In genomic region chr20:9038791-9039190, GRCh38 we compare ENCODE assay signal across 28 cellular contexts. TPM values are rescaled to one million over a fixed set of nuclear protein-coding genes. Genes with fewer than 3 reads are reported as not detected.
"Had no signal": no experiment of that assay in that cellular context is flagged by ENCODE, and none has a peak within 500 bp of the region (broad histone marks: within the 10 kb centered on the region; RNA-seq: fewer than 3 reads in every experiment).

No MANE protein-coding gene starts in this region.

- H3K27me3 ChIP-seq: breast epithelium, colonic mucosa, esophagus muscularis mucosa, neutrophil, thyroid gland, upper lobe of right lung had no signal

- ATAC-seq: activated T-cell treated with anti-CD3 and anti-CD28 coated beads, Interleukin-2, amount 50 U/mL, for 4 hours; natural killer cell treated with Interleukin-12 subunit alpha and Interleukin-12 subunit beta and Interleukin-15 and Interleukin-18, amount 100 ng/mL, for 72 hours; right cardiac atrium; stimulated activated naive CD8-positive, alpha-beta T cell treated with anti-CD3 and anti-CD28 coated beads, Interleukin-15, Interleukin-2, amounts not matched to agents 100 U/mL and 50 U/mL, for 24 hours; upper lobe of right lung had no signal

- H3K9me3 Mint-ChIP-seq: activated naive CD8-positive, alpha-beta T cell treated with anti-CD3 and anti-CD28 coated beads for 36 hours; natural killer cell treated with Interleukin-12 subunit alpha and Interleukin-12 subunit beta and Interleukin-15 and Interleukin-18, amount 100 ng/mL, for 72 hours had no signal

- H3K27me3 Mint-ChIP-seq: activated naive CD8-positive, alpha-beta T cell treated with anti-CD3 and anti-CD28 coated beads for 36 hours; natural killer cell treated with Interleukin-12 subunit alpha and Interleukin-12 subunit beta and Interleukin-15 and Interleukin-18, amount 100 ng/mL, for 72 hours had no signal

- DNase-seq: activated CD4-positive, alpha-beta T cell treated with anti-CD3 and anti-CD28 coated beads for 4 hours; activated CD4-positive, alpha-beta T cell treated with anti-CD3 and anti-CD28 coated beads, Interleukin-2, amount 50 U/mL, for 48 hours; activated CD4-positive, CD25-positive, alpha-beta regulatory T cell; activated CD8-positive, alpha-beta memory T cell treated with anti-CD3 and anti-CD28 coated beads, Interleukin-2, amount 50 U/mL, for 48 hours; activated naive CD4-positive, alpha-beta T cell; activated naive CD8-positive, alpha-beta T cell treated with anti-CD3 and anti-CD28 coated beads for 36 hours; activated T-cell treated with anti-CD3 and anti-CD28 coated beads, Interleukin-2, amount 50 U/mL, for 4 hours; colonic mucosa; dorsolateral prefrontal cortex; foreskin melanocyte; glutamatergic neuron; hippocampal formation; right cardiac atrium; stimulated activated CD4-positive, alpha-beta T cell treated with anti-CD3 and anti-CD28 coated beads, Interleukin-12 subunit alpha, Interleukin-12 subunit beta, amount 100 ng/mL, for 4 hours; stimulated activated CD4-positive, alpha-beta T cell treated with anti-CD3 and anti-CD28 coated beads, Interleukin-4, amount 100 ng/mL, for 4 hours; stimulated activated naive CD8-positive, alpha-beta T cell treated with anti-CD3 and anti-CD28 coated beads, Interleukin-15, Interleukin-2, amounts not matched to agents 100 U/mL and 50 U/mL, for 24 hours; substantia nigra; T1000; thyroid gland; upper lobe of right lung had no signal

- H3K27ac Mint-ChIP-seq: activated naive CD8-positive, alpha-beta T cell treated with anti-CD3 and anti-CD28 coated beads for 36 hours; activated T-helper 2 cell treated with anti-CD3 and anti-CD28 coated beads, Interferon-gamma antibody, Interleukin-2, Interleukin-4, amounts not matched to agents 10 μg/mL and 5 μg/mL and 100 μg/mL, durations not matched to agents 14 hours and 24 hours and 36 hours; natural killer cell treated with Interleukin-12 subunit alpha and Interleukin-12 subunit beta and Interleukin-15 and Interleukin-18, amount 100 ng/mL, for 72 hours; T-helper 1 cell treated with Interleukin-12 subunit alpha and Interleukin-12 subunit beta and Interleukin-4 antibody, amounts not matched to agents 30 μg/mL and 1 μg/mL, for 36 hours had no signal

- H3K27ac ChIP-seq: breast epithelium, colonic mucosa, dorsolateral prefrontal cortex, esophagus muscularis mucosa, neutrophil, parathyroid adenoma, thyroid gland, upper lobe of right lung had no signal

- H3K9me3 ChIP-seq: breast epithelium, colonic mucosa, esophagus muscularis mucosa, neutrophil, thyroid gland, upper lobe of right lung had no signal

- H3K4me3 Mint-ChIP-seq: activated naive CD8-positive, alpha-beta T cell treated with anti-CD3 and anti-CD28 coated beads for 36 hours; activated T-cell treated with anti-CD3 and anti-CD28 coated beads, Interleukin-2, amount 50 U/mL, for 4 hours; natural killer cell treated with Interleukin-12 subunit alpha and Interleukin-12 subunit beta and Interleukin-15 and Interleukin-18, amount 100 ng/mL, for 72 hours; T-helper 1 cell treated with Interleukin-12 subunit alpha and Interleukin-12 subunit beta and Interleukin-4 antibody, amounts not matched to agents 30 μg/mL and 1 μg/mL, for 36 hours had no signal

- H3K4me1 Mint-ChIP-seq: activated naive CD8-positive, alpha-beta T cell treated with anti-CD3 and anti-CD28 coated beads for 36 hours had no signal

- H3K36me3 ChIP-seq: breast epithelium, colonic mucosa, esophagus muscularis mucosa, neutrophil, thyroid gland, upper lobe of right lung had no signal

- H3K36me3 Mint-ChIP-seq: activated naive CD8-positive, alpha-beta T cell treated with anti-CD3 and anti-CD28 coated beads for 36 hours; natural killer cell treated with Interleukin-12 subunit alpha and Interleukin-12 subunit beta and Interleukin-15 and Interleukin-18, amount 100 ng/mL, for 72 hours had no signal

- H3K4me3 ChIP-seq: breast epithelium, colonic mucosa, dorsolateral prefrontal cortex, esophagus muscularis mucosa, thyroid gland, upper lobe of right lung had no signal

- H3K4me1 ChIP-seq: breast epithelium, colonic mucosa, esophagus muscularis mucosa, parathyroid adenoma, thyroid gland, upper lobe of right lung had no signal

RNA-seq across cellular contexts. Expression of gene PLCB4, which starts 30.1 kb away (rescaled TPM):
- total RNA-seq: activated CD8-positive, alpha-beta memory T cell treated with anti-CD3 and anti-CD28 coated beads for 36 hours; activated naive CD8-positive, alpha-beta T cell treated with anti-CD3 and anti-CD28 coated beads for 36 hours; activated T-helper 2 cell treated with anti-CD3 and anti-CD28 coated beads, Interferon-gamma antibody, Interleukin-2, Interleukin-4, amounts not matched to agents 10 μg/mL and 5 μg/mL and 100 μg/mL, durations not matched to agents 14 hours and 24 hours and 36 hours; natural killer cell treated with Interleukin-12 subunit alpha and Interleukin-12 subunit beta and Interleukin-15 and Interleukin-18, amount 100 ng/mL, for 72 hours had no signal
